In genomic region chr10:79138449-79139123, GRCh38 we compare ENCODE assay signal across 1 cellular context.
TF ChIP-seq lines count a peak whose summit lies in the region.

No MANE protein-coding gene starts in this region.

TF ChIP-seq in liver, 16 proteins besides CTCF, POLR2A, EP300 and RAD21 (continued from another document):
- TF ChIP-seq REST (IDR thresholded peaks at IDR 0.05) = no peak
- no peak for TF ChIP-seq FOXA1 (IDR thresholded peaks at IDR 0.05)
- peak; percentile 38 for TF ChIP-seq YY1 (IDR thresholded peaks at IDR 0.05)
